In genomic region chr3:141275032-141275422, GRCh38 we compare ENCODE assay signal across 9 cellular contexts. TPM values are rescaled to one million over a fixed set of nuclear protein-coding genes. Genes with fewer than 3 reads are reported as not detected.
DNase-seq lines count a peak whose midpoint lies in the region; ATAC-seq and TF ChIP-seq lines count a peak whose summit lies in the region.
"Had no signal": no experiment of that assay in that cellular context is flagged by ENCODE, and none has a peak within 500 bp of the region (broad histone marks: within the 10 kb centered on the region; RNA-seq: fewer than 3 reads in every experiment).

No MANE protein-coding gene starts in this region.

- H3K4me2 ChIP-seq in GM23248 (ENCODE audit: unreplicated experiment): no peak overlapping the region

- intact Hi-C loops in prostate gland (cut with DNase I): no loop called here

- H3K36me3 ChIP-seq in GM23248 (ENCODE audit: low read depth) (no peaks in the 10 kb centered on the region), kidney epithelial cell (ENCODE audit: control insufficient read depth, insufficient read depth, low read length) (no peaks in the 10 kb centered on the region), prostate gland (no peaks in the 10 kb centered on the region)
- H3K36me3 ChIP-seq: ovary had no signal

- peak overlapping the region; percentile 85 for H3K27ac Mint-ChIP-seq in T-helper 2 cell treated with Interferon-gamma antibody and Interleukin-4, amounts not matched to agents 5 μg/mL and 100 μg/mL, for 36 hours

- DNase-seq in EH (ENCODE audit: low read depth): peak; percentile 89
- DNase-seq in GM23248: peak; percentile 79
- peak; percentile 62 for DNase-seq in T-helper 2 cell treated with Interferon-gamma antibody and Interleukin-4, amounts not matched to agents 5 μg/mL and 100 μg/mL, for 36 hours (ENCODE audit: low spot score)
- peak; percentile 49 for DNase-seq in kidney epithelial cell (ENCODE audit: low read depth)
- no peak for DNase-seq in prostate gland (ENCODE audit: low spot score)
- DNase-seq in effector CD8-positive, alpha-beta T cell (lab: John Stamatoyannopoulos, UW): no peak
- no peak for DNase-seq in DMS 273 (lab: John Stamatoyannopoulos, UW; ENCODE audit: unreplicated experiment)
- DNase-seq: ovary had no signal

- no peaks in the 10 kb centered on the region for H3K27me3 Mint-ChIP-seq in T-helper 2 cell treated with Interferon-gamma antibody and Interleukin-4, amounts not matched to agents 5 μg/mL and 100 μg/mL, for 36 hours (ENCODE audit: low read depth)

- H3F3A ChIP-seq in GM23248 (ENCODE audit: insufficient read depth): peaks cover 9% of the 10 kb centered on the region

- H3K79me2 ChIP-seq in GM23248 (ENCODE audit: insufficient read depth): no peaks in the 10 kb centered on the region

- WGBS in GM23248 (ENCODE audit: low coverage in 1 of 2, low lambda C conversion rate in 2 of 2, missing lambda C conversion rate in 2 of 2), 2 experiments: 0 to 8% methylated on average over 1 of the region's 1 CpG
- 81% methylated on average over 1 of the region's 1 CpG for WGBS in prostate gland

- peaks cover 60% of the 10 kb centered on the region for H3K4me1 Mint-ChIP-seq in T-helper 2 cell treated with Interferon-gamma antibody and Interleukin-4, amounts not matched to agents 5 μg/mL and 100 μg/mL, for 36 hours (ENCODE audit: low read depth)

- H2AFZ ChIP-seq in GM23248: no peak overlapping the region

- peaks cover 34% of the 10 kb centered on the region for H3K36me3 Mint-ChIP-seq in T-helper 2 cell treated with Interferon-gamma antibody and Interleukin-4, amounts not matched to agents 5 μg/mL and 100 μg/mL, for 36 hours (ENCODE audit: low read depth)

- H3K9me3 ChIP-seq in GM23248 (ENCODE audit: low read depth): no peaks in the 10 kb centered on the region
- H3K9me3 ChIP-seq in prostate gland: no peaks in the 10 kb centered on the region
- H3K9me3 ChIP-seq: ovary had no signal

- in situ Hi-C loops in GM23248 (cut with MboI): no loop called here

- H3K9me3 Mint-ChIP-seq in T-helper 2 cell treated with Interferon-gamma antibody and Interleukin-4, amounts not matched to agents 5 μg/mL and 100 μg/mL, for 36 hours: no peaks in the 10 kb centered on the region

- ATAC-seq in GM18519 (IDR thresholded peaks at IDR 0.05; ENCODE audit: low FRiP score, unreplicated experiment): no peak

- H3K4me3 ChIP-seq in GM23248: no peak overlapping the region
- no peak overlapping the region for H3K4me3 ChIP-seq in kidney epithelial cell (ENCODE audit: low read depth, low read length)
- H3K4me3 ChIP-seq in prostate gland: no peak overlapping the region
- H3K4me3 ChIP-seq: ovary had no signal

- H3K27me3 ChIP-seq in GM23248 (replicated peaks; ENCODE audit: insufficient read depth): no peaks in the 10 kb centered on the region
- no peaks in the 10 kb centered on the region for H3K27me3 ChIP-seq in kidney epithelial cell (ENCODE audit: control insufficient read depth, insufficient read depth, low read length)
- H3K27me3 ChIP-seq in prostate gland (replicated peaks; ENCODE audit: insufficient read depth): no peaks in the 10 kb centered on the region
- H3K27me3 ChIP-seq: ovary had no signal

- no peaks in the 10 kb centered on the region for H4K20me1 ChIP-seq in GM23248 (ENCODE audit: insufficient read depth)

- no peak for TF ChIP-seq POLR2A in prostate gland (IDR thresholded peaks at IDR 0.05)

- TF ChIP-seq CTCF in kidney epithelial cell (IDR thresholded peaks at IDR 0.05; ENCODE audit: insufficient read depth, low read length, poor library complexity, severe bottlenecking) (no peak), prostate gland (IDR thresholded peaks at IDR 0.05) (no peak)

- H3K4me3 Mint-ChIP-seq in T-helper 2 cell treated with Interferon-gamma antibody and Interleukin-4, amounts not matched to agents 5 μg/mL and 100 μg/mL, for 36 hours: peak overlapping the region; percentile 83

- no peak overlapping the region for H3K9ac ChIP-seq in GM23248

- H3K9me2 ChIP-seq in GM23248 (ENCODE audit: insufficient read depth): no peaks in the 10 kb centered on the region

- H3K27ac ChIP-seq in GM23248: peak overlapping the region; percentile 19; the same call in 1 of the 2 replicates
- peak overlapping the region in 1 of 2 donors; percentile 59 for H3K27ac ChIP-seq in prostate gland
- H3K27ac ChIP-seq: ovary had no signal

- peaks cover 31% of the 10 kb centered on the region for H3K4me1 ChIP-seq in GM23248 (ENCODE audit: insufficient read depth)
- no peaks in the 10 kb centered on the region for H3K4me1 ChIP-seq in prostate gland (replicated peaks)

RNA-seq across cellular contexts. Expression of gene PXYLP1, which starts 43.4 kb away (rescaled TPM):
- total RNA-seq in GM23248 (2014; rRNA removed; shearing (Covaris generic)): 12.5 and 15.8 TPM in 2 replicates
- 18.7 and 19.7 TPM in 2 replicates for polyA plus RNA-seq in GM23248 (2016; fragmentation: Nextera tagmentation; extraction: Ambion mirVana)
- 11.5 and 15.8 TPM in 2 replicates for total RNA-seq in kidney epithelial cell
- 10 to 100 TPM; 12.0 to 15.3 TPM for total RNA-seq in prostate gland

Comparison
In these comparisons a context has a peak if more than half of its experiments do, and no peak if none do; other contexts are left out.
1. DNase-seq: peak in EH (single experiment), GM23248 (single experiment), T-helper 2 cell treated with Interferon-gamma antibody and Interleukin-4, amounts not matched to agents 5 μg/mL and 100 μg/mL, for 36 hours (single experiment) and kidney epithelial cell (single experiment); none in prostate gland (single experiment), effector CD8-positive, alpha-beta T cell (single experiment) and DMS 273 (single experiment).